Comparison of ENCODE assay signal across 9 cellular contexts in genomic region chr18:63321291-63321690, GRCh38. TPM values are rescaled to one million over a fixed set of nuclear protein-coding genes. Genes with fewer than 3 reads are reported as not detected.
DNase-seq lines count a peak whose midpoint lies in the region; ATAC-seq and TF ChIP-seq lines count a peak whose summit lies in the region.
"Had no signal": no experiment of that assay in that cellular context is flagged by ENCODE, and none has a peak within 500 bp of the region (broad histone marks: within the 10 kb centered on the region; RNA-seq: fewer than 3 reads in every experiment).

No MANE protein-coding gene starts in this region.

- TF ChIP-seq CTCF in DOHH2 (IDR thresholded peaks at IDR 0.05; ENCODE audit: low read depth, low read length, poor library complexity, severe bottlenecking) (no peak), coronary artery (IDR thresholded peaks at IDR 0.05) (no peak), prostate gland (IDR thresholded peaks at IDR 0.05) (no peak)

- H3K79me2 ChIP-seq in DOHH2 (ENCODE audit: control insufficient read depth, low read length) (peaks cover 42% of the 10 kb centered on the region), Karpas-422 (ENCODE audit: low read length) (peaks cover 33% of the 10 kb centered on the region)

- DNase-seq in Karpas-422, result peak; percentile 87
- no peak for DNase-seq in coronary artery (ENCODE audit: low spot score)
- DNase-seq in prostate gland (ENCODE audit: low spot score), result no peak
- no peak for DNase-seq in right cardiac atrium
- no peak for DNase-seq in NCI-H2227 treated with DMSO at 0.1 percent for 48 hours (lab: John Stamatoyannopoulos, UW)
- no peak for DNase-seq in GM19238 (ENCODE audit: insufficient read length, low spot score)
- DNase-seq: NCI-H2081 treated with DMSO at 0.1 percent for 48 hours had no signal

- H3K27me3 ChIP-seq in DOHH2 (ENCODE audit: control insufficient read depth, low read length), result peaks cover 25% of the 10 kb centered on the region
- H3K27me3 ChIP-seq in Karpas-422 (ENCODE audit: low read length), result no peaks in the 10 kb centered on the region
- no peaks in the 10 kb centered on the region for H3K27me3 ChIP-seq in prostate gland (replicated peaks; ENCODE audit: insufficient read depth)
- H3K27me3 ChIP-seq in right cardiac atrium (ENCODE audit: control insufficient read depth, insufficient read depth), result no peaks in the 10 kb centered on the region

- H3K4me1 ChIP-seq in DOHH2 (ENCODE audit: control insufficient read depth, low read length) (peaks cover 33% of the 10 kb centered on the region), Karpas-422 (ENCODE audit: low read length) (peaks cover 30% of the 10 kb centered on the region), prostate gland (replicated peaks) (no peaks in the 10 kb centered on the region), right cardiac atrium (ENCODE audit: control insufficient read depth, insufficient read depth, low read length) (peaks cover 8% of the 10 kb centered on the region)

- H3K9me2 ChIP-seq in DOHH2 (replicated peaks; ENCODE audit: control insufficient read depth, low read length), result no peaks in the 10 kb centered on the region
- H3K9me2 ChIP-seq in Karpas-422 (replicated peaks; ENCODE audit: insufficient read depth, low read length), result no peaks in the 10 kb centered on the region

- H2AFZ ChIP-seq in Karpas-422 (ENCODE audit: low read length), result no peak overlapping the region

- H3K27ac ChIP-seq in DOHH2 (ENCODE audit: low read depth, low read length) (peak overlapping the region; percentile 81), Karpas-422 (ENCODE audit: low read length) (peak overlapping the region; percentile 84), coronary artery (peak overlapping the region in 1 of 2 donors; percentile 95), prostate gland (peak overlapping the region; percentile 83 to 85), right cardiac atrium (ENCODE audit: low read length) (no peak overlapping the region)

- H3K4me2 ChIP-seq in DOHH2 (ENCODE audit: low read length) (peak overlapping the region; percentile 72), Karpas-422 (ENCODE audit: low read depth, low read length, poor library complexity, severe bottlenecking) (peak overlapping the region; percentile 64)

- peak overlapping the region; percentile 74 for H3K9ac ChIP-seq in Karpas-422 (ENCODE audit: low read length)

- H3K36me3 ChIP-seq in DOHH2 (ENCODE audit: control insufficient read depth, low read length) (peaks cover 34% of the 10 kb centered on the region), Karpas-422 (ENCODE audit: insufficient read depth, low read length) (peaks cover 12% of the 10 kb centered on the region), prostate gland (no peaks in the 10 kb centered on the region)

- H4K20me1 ChIP-seq in DOHH2 (ENCODE audit: control insufficient read depth, insufficient read depth, low read depth, low read length), result peaks cover 10% of the 10 kb centered on the region; the same call in 1 of the 2 replicates
- H4K20me1 ChIP-seq in Karpas-422 (ENCODE audit: insufficient read depth, low read depth, low read length), result peaks cover 17% of the 10 kb centered on the region; the same call in 1 of the 2 replicates

- TF ChIP-seq POLR2A in prostate gland (IDR thresholded peaks at IDR 0.05), result no peak

- H3K9me3 ChIP-seq in DOHH2 (ENCODE audit: control insufficient read depth, insufficient read depth, low read length) (no peaks in the 10 kb centered on the region), Karpas-422 (ENCODE audit: low read length) (no peaks in the 10 kb centered on the region), prostate gland (no peaks in the 10 kb centered on the region), right cardiac atrium (ENCODE audit: control insufficient read depth, low read length) (no peaks in the 10 kb centered on the region)

- ATAC-seq in right cardiac atrium (no peak), HG03097 (IDR thresholded peaks at IDR 0.05; ENCODE audit: low FRiP score, unreplicated experiment) (no peak)

- H3K4me3 ChIP-seq in DOHH2 (ENCODE audit: low read length) (peak overlapping the region; percentile 82), Karpas-422 (ENCODE audit: low read length) (peak overlapping the region; percentile 63), coronary artery (peak overlapping the region; percentile 94), prostate gland (no peak overlapping the region), right cardiac atrium (ENCODE audit: low read length) (no peak overlapping the region)

- intact Hi-C loops in prostate gland (cut with DNase I) (no loop called here), right cardiac atrium (cut with DNase I) (loop anchor here (5.0 kb wide), 3 partner anchors 116 to 304 kb away; no protein-coding TSS in a partner anchor)

- H3F3A ChIP-seq in DOHH2 (ENCODE audit: control insufficient read depth, insufficient read depth), result peaks cover 16% of the 10 kb centered on the region

- WGBS in prostate gland, result 64% methylated on average over 9 of the region's 9 CpGs
- 86% methylated on average over 9 of the region's 9 CpGs for WGBS in right cardiac atrium

RNA-seq across cellular contexts. Expression of gene BCL2, which starts 1.7 kb away (rescaled TPM):
- total RNA-seq in Karpas-422 (2014; rRNA removed; shearing (Covaris generic); ENCODE audit: low replicate concordance), result 263 and 271 TPM in 2 replicates
- total RNA-seq in prostate gland (10 to 100 TPM; 14.8 to 38.4 TPM), right cardiac atrium (1 to 10 TPM; 3.5 to 7.7 (median 4.3) TPM)
- polyA plus RNA-seq in right cardiac atrium, result 2.7 TPM

RNA-seq across cellular contexts. Expression of gene KDSR, which starts 45.7 kb away (rescaled TPM):
- total RNA-seq in Karpas-422 (2014; rRNA removed; shearing (Covaris generic); ENCODE audit: low replicate concordance), result 56.8 and 64.4 TPM in 2 replicates
- total RNA-seq in prostate gland (10 to 100 TPM; 46.1 to 52.3 TPM), right cardiac atrium (10 to 100 TPM; 46.9 to 49.9 (median 49.0) TPM)
- 21.8 TPM for polyA plus RNA-seq in right cardiac atrium

Comparison
In these comparisons a context has a peak if more than half of its experiments do, and no peak if none do; other contexts are left out.
1. H3K4me3 ChIP-seq: peak in DOHH2 (single experiment), Karpas-422 (single experiment) and coronary artery (single experiment); none in prostate gland (0 of 2) and right cardiac atrium (single experiment).